Comparison of ENCODE assay signal across 1 cellular context in the genomic region with DNA sequence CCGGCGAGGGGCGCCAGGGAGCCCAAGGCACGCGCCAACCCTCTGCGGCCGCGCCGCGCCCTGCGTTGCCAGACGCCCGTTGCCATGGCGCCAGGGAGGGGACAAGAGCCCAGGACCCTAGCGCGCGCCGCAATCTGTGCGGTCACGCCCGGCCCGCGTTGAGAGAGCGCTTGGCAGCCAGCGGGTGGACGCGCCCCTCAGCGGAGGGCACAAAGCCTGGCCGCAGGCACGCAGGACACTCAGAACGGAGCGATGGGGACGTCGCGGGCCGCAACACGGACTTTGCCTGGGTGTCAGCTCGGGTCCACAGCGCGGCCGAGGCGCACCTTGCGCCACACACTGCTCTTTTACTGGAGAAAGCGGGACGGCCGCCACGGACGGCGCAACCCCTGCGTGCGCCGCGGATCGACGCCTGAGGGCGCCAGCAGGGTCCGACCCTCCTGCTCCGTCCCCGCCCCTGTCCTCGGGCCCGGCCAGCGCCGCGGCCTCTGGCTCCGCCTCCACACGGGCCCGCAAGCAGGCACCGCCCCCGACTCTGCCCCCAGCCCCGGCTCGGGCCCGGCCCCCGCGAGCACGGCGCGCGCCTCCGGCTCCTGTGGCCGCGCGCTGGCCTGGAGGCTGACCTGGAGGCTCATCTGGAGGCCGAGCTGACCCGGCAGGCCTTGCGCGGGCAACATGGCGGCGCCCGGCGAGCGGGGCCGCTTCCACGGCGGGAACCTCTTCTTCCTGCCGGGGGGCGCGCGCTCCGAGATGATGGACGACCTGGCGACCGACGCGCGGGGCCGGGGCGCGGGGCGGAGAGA.
A peak's percentile ranks its signal among the peaks of the same experiment; 100 is the strongest.
TF ChIP-seq lines count a peak whose summit lies in the region.

A gene (plus strand): TSS at position 650 of the 803 bp plus-strand sequence. CDS start 26 bp downstream, at position 676.

TF ChIP-seq in K562, 482 proteins besides CTCF, POLR2A, EP300 and RAD21 (continued from another document and continues in another):
- TF ChIP-seq, protein P1, sequence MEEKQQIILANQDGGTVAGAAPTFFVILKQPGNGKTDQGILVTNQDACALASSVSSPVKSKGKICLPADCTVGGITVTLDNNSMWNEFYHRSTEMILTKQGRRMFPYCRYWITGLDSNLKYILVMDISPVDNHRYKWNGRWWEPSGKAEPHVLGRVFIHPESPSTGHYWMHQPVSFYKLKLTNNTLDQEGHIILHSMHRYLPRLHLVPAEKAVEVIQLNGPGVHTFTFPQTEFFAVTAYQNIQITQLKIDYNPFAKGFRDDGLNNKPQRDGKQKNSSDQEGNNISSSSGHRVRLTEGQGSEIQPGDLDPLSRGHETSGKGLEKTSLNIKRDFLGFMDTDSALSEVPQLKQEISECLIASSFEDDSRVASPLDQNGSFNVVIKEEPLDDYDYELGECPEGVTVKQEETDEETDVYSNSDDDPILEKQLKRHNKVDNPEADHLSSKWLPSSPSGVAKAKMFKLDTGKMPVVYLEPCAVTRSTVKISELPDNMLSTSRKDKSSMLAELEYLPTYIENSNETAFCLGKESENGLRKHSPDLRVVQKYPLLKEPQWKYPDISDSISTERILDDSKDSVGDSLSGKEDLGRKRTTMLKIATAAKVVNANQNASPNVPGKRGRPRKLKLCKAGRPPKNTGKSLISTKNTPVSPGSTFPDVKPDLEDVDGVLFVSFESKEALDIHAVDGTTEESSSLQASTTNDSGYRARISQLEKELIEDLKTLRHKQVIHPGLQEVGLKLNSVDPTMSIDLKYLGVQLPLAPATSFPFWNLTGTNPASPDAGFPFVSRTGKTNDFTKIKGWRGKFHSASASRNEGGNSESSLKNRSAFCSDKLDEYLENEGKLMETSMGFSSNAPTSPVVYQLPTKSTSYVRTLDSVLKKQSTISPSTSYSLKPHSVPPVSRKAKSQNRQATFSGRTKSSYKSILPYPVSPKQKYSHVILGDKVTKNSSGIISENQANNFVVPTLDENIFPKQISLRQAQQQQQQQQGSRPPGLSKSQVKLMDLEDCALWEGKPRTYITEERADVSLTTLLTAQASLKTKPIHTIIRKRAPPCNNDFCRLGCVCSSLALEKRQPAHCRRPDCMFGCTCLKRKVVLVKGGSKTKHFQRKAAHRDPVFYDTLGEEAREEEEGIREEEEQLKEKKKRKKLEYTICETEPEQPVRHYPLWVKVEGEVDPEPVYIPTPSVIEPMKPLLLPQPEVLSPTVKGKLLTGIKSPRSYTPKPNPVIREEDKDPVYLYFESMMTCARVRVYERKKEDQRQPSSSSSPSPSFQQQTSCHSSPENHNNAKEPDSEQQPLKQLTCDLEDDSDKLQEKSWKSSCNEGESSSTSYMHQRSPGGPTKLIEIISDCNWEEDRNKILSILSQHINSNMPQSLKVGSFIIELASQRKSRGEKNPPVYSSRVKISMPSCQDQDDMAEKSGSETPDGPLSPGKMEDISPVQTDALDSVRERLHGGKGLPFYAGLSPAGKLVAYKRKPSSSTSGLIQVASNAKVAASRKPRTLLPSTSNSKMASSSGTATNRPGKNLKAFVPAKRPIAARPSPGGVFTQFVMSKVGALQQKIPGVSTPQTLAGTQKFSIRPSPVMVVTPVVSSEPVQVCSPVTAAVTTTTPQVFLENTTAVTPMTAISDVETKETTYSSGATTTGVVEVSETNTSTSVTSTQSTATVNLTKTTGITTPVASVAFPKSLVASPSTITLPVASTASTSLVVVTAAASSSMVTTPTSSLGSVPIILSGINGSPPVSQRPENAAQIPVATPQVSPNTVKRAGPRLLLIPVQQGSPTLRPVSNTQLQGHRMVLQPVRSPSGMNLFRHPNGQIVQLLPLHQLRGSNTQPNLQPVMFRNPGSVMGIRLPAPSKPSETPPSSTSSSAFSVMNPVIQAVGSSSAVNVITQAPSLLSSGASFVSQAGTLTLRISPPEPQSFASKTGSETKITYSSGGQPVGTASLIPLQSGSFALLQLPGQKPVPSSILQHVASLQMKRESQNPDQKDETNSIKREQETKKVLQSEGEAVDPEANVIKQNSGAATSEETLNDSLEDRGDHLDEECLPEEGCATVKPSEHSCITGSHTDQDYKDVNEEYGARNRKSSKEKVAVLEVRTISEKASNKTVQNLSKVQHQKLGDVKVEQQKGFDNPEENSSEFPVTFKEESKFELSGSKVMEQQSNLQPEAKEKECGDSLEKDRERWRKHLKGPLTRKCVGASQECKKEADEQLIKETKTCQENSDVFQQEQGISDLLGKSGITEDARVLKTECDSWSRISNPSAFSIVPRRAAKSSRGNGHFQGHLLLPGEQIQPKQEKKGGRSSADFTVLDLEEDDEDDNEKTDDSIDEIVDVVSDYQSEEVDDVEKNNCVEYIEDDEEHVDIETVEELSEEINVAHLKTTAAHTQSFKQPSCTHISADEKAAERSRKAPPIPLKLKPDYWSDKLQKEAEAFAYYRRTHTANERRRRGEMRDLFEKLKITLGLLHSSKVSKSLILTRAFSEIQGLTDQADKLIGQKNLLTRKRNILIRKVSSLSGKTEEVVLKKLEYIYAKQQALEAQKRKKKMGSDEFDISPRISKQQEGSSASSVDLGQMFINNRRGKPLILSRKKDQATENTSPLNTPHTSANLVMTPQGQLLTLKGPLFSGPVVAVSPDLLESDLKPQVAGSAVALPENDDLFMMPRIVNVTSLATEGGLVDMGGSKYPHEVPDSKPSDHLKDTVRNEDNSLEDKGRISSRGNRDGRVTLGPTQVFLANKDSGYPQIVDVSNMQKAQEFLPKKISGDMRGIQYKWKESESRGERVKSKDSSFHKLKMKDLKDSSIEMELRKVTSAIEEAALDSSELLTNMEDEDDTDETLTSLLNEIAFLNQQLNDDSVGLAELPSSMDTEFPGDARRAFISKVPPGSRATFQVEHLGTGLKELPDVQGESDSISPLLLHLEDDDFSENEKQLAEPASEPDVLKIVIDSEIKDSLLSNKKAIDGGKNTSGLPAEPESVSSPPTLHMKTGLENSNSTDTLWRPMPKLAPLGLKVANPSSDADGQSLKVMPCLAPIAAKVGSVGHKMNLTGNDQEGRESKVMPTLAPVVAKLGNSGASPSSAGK (IDR thresholded peaks at IDR 0.05): no peak
- no peak for TF ChIP-seq ZFP1 (CRISPR knock-in tag; IDR thresholded peaks at IDR 0.05)
- TF ChIP-seq ZNF707 (CRISPR knock-in tag; conservative IDR thresholded peaks at IDR 0.05): no peak
- TF ChIP-seq, protein P2, sequence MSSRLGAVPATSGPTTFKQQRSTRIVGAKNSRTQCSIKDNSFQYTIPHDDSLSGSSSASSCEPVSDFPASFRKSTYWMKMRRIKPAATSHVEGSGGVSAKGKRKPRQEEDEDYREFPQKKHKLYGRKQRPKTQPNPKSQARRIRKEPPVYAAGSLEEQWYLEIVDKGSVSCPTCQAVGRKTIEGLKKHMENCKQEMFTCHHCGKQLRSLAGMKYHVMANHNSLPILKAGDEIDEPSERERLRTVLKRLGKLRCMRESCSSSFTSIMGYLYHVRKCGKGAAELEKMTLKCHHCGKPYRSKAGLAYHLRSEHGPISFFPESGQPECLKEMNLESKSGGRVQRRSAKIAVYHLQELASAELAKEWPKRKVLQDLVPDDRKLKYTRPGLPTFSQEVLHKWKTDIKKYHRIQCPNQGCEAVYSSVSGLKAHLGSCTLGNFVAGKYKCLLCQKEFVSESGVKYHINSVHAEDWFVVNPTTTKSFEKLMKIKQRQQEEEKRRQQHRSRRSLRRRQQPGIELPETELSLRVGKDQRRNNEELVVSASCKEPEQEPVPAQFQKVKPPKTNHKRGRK (tag; IDR thresholded peaks at IDR 0.05): no peak
- peak; percentile 86; the same call in 1 of the 2 replicates for TF ChIP-seq KLF1 (tag; IDR thresholded peaks at IDR 0.05)
- peak; percentile 79; the same call in 1 of the 2 replicates for TF ChIP-seq SP1 (CRISPR knock-in tag; IDR thresholded peaks at IDR 0.05)
- TF ChIP-seq ETV1 (tag; conservative IDR thresholded peaks at IDR 0.05; ENCODE audit: low read depth): no peak
- TF ChIP-seq MCM2 (IDR thresholded peaks at IDR 0.05; ENCODE audit: low read depth): no peak
- TF ChIP-seq, protein P3, sequence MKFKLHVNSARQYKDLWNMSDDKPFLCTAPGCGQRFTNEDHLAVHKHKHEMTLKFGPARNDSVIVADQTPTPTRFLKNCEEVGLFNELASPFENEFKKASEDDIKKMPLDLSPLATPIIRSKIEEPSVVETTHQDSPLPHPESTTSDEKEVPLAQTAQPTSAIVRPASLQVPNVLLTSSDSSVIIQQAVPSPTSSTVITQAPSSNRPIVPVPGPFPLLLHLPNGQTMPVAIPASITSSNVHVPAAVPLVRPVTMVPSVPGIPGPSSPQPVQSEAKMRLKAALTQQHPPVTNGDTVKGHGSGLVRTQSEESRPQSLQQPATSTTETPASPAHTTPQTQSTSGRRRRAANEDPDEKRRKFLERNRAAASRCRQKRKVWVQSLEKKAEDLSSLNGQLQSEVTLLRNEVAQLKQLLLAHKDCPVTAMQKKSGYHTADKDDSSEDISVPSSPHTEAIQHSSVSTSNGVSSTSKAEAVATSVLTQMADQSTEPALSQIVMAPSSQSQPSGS (CRISPR knock-in tag; IDR thresholded peaks at IDR 0.05): no peak
- no peak for TF ChIP-seq TCF7 (IDR thresholded peaks at IDR 0.05; ENCODE audit: borderline replicate concordance)
- TF ChIP-seq, protein P4, sequence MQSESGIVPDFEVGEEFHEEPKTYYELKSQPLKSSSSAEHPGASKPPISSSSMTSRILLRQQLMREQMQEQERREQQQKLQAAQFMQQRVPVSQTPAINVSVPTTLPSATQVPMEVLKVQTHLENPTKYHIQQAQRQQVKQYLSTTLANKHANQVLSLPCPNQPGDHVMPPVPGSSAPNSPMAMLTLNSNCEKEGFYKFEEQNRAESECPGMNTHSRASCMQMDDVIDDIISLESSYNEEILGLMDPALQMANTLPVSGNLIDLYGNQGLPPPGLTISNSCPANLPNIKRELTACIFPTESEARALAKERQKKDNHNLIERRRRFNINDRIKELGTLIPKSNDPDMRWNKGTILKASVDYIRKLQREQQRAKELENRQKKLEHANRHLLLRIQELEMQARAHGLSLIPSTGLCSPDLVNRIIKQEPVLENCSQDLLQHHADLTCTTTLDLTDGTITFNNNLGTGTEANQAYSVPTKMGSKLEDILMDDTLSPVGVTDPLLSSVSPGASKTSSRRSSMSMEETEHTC (IDR thresholded peaks at IDR 0.05): no peak
- TF ChIP-seq TBP (optimal IDR thresholded peaks at IDR 0.05; ENCODE audit: low read depth, low read length): peak; percentile 72
- peak; percentile 94 for TF ChIP-seq KDM5B (IDR thresholded peaks at IDR 0.05; ENCODE audit: insufficient replicate concordance, low read depth, low read length)
- no peak for TF ChIP-seq SIX5 (IDR thresholded peaks at IDR 0.05; ENCODE audit: borderline replicate concordance in 1 of 2, insufficient read depth in 1 of 2, low read depth in 1 of 2, low read length in 2 of 2)
- TF ChIP-seq GABPB2 (CRISPR knock-in tag; conservative IDR thresholded peaks at IDR 0.05): no peak
- peak; percentile 77; the same call in 1 of the 2 replicates for TF ChIP-seq ZNF76 (CRISPR knock-in tag; IDR thresholded peaks at IDR 0.05; ENCODE audit: borderline replicate concordance)
- no peak for TF ChIP-seq SMARCA5 (IDR thresholded peaks at IDR 0.05)
- no peak for TF ChIP-seq ZC3H11A (IDR thresholded peaks at IDR 0.05; ENCODE audit: low read depth, low read length)
- no peak for TF ChIP-seq NFATC3 (IDR thresholded peaks at IDR 0.05)
- no peak for TF ChIP-seq ZKSCAN8 (CRISPR knock-in tag; IDR thresholded peaks at IDR 0.05)
- TF ChIP-seq KLF13 (tag; IDR thresholded peaks at IDR 0.05; ENCODE audit: borderline replicate concordance, low read depth): no peak
- no peak for TF ChIP-seq FOS (IDR thresholded peaks at IDR 0.05; ENCODE audit: extremely low read depth, insufficient read length)
- peak; percentile 93 for TF ChIP-seq HNRNPLL (IDR thresholded peaks at IDR 0.05; ENCODE audit: low read depth, low read length, poor library complexity, severe bottlenecking)
- no peak for TF ChIP-seq IRF2 (CRISPR knock-in tag; IDR thresholded peaks at IDR 0.05)
- TF ChIP-seq, protein P5, sequence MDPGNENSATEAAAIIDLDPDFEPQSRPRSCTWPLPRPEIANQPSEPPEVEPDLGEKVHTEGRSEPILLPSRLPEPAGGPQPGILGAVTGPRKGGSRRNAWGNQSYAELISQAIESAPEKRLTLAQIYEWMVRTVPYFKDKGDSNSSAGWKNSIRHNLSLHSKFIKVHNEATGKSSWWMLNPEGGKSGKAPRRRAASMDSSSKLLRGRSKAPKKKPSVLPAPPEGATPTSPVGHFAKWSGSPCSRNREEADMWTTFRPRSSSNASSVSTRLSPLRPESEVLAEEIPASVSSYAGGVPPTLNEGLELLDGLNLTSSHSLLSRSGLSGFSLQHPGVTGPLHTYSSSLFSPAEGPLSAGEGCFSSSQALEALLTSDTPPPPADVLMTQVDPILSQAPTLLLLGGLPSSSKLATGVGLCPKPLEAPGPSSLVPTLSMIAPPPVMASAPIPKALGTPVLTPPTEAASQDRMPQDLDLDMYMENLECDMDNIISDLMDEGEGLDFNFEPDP (CRISPR knock-in tag; IDR thresholded peaks at IDR 0.05): no peak
- TF ChIP-seq, protein P6, sequence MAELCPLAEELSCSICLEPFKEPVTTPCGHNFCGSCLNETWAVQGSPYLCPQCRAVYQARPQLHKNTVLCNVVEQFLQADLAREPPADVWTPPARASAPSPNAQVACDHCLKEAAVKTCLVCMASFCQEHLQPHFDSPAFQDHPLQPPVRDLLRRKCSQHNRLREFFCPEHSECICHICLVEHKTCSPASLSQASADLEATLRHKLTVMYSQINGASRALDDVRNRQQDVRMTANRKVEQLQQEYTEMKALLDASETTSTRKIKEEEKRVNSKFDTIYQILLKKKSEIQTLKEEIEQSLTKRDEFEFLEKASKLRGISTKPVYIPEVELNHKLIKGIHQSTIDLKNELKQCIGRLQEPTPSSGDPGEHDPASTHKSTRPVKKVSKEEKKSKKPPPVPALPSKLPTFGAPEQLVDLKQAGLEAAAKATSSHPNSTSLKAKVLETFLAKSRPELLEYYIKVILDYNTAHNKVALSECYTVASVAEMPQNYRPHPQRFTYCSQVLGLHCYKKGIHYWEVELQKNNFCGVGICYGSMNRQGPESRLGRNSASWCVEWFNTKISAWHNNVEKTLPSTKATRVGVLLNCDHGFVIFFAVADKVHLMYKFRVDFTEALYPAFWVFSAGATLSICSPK (IDR thresholded peaks at IDR 0.05; ENCODE audit: borderline replicate concordance): no peak
- TF ChIP-seq FOXP1 (CRISPR knock-in tag; IDR thresholded peaks at IDR 0.05): no peak; the same call in 1 of the 2 replicates
- TF ChIP-seq ZNF24 (IDR thresholded peaks at IDR 0.05): peak; percentile 65
- TF ChIP-seq, protein P7, sequence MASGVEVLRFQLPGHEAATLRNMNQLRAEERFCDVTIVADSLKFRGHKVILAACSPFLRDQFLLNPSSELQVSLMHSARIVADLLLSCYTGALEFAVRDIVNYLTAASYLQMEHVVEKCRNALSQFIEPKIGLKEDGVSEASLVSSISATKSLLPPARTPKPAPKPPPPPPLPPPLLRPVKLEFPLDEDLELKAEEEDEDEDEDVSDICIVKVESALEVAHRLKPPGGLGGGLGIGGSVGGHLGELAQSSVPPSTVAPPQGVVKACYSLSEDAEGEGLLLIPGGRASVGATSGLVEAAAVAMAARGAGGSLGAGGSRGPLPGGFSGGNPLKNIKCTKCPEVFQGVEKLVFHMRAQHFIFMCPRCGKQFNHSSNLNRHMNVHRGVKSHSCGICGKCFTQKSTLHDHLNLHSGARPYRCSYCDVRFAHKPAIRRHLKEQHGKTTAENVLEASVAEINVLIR (CRISPR knock-in tag; IDR thresholded peaks at IDR 0.05): no peak
- no peak for TF ChIP-seq ERF (CRISPR knock-in tag; IDR thresholded peaks at IDR 0.05)
- peak; percentile 91 for TF ChIP-seq RBM22 (IDR thresholded peaks at IDR 0.05; ENCODE audit: low read depth, low read length, poor library complexity, severe bottlenecking)
- TF ChIP-seq ZNF197 (CRISPR knock-in tag; IDR thresholded peaks at IDR 0.05; ENCODE audit: low read depth): peak; percentile 94
- TF ChIP-seq NONO (IDR thresholded peaks at IDR 0.05; ENCODE audit: low read depth in 2 of 2, low read length in 1 of 2): peak; percentile 91
- peak; percentile 100 for TF ChIP-seq NR2F6 (CRISPR knock-in tag; IDR thresholded peaks at IDR 0.05)
- no peak for TF ChIP-seq EP400 (IDR thresholded peaks at IDR 0.05)
